Comparison of ENCODE assay signal across 12 cellular contexts in genomic region chr3:14915636-14916222, GRCh38. TPM values are rescaled to one million over a fixed set of nuclear protein-coding genes. Genes with fewer than 3 reads are reported as not detected.
DNase-seq lines count a peak whose midpoint lies in the region; ATAC-seq, FAIRE-seq and TF ChIP-seq lines count a peak whose summit lies in the region.
"Had no signal": no experiment of that assay in that cellular context is flagged by ENCODE, and none has a peak within 500 bp of the region (broad histone marks: within the 10 kb centered on the region; RNA-seq: fewer than 3 reads in every experiment).

No MANE protein-coding gene starts in this region.

- no peak overlapping the region for H2AFZ ChIP-seq in neural cell (ENCODE audit: low read depth, low read length)
- H2AFZ ChIP-seq: PC-9 had no signal

- no peak for TF ChIP-seq POLR2A in sigmoid colon (IDR thresholded peaks at IDR 0.05)

- H3K9me3 ChIP-seq in neural cell (ENCODE audit: low read length) = no peaks in the 10 kb centered on the region
- no peaks in the 10 kb centered on the region for H3K9me3 ChIP-seq in sigmoid colon
- H3K9me3 ChIP-seq: adrenal gland, thoracic aorta had no signal

- TF ChIP-seq EP300 in neural cell (conservative IDR thresholded peaks at IDR 0.05; ENCODE audit: poor library complexity, severe bottlenecking) (no peak), sigmoid colon (IDR thresholded peaks at IDR 0.05) (no peak)

- no peaks in the 10 kb centered on the region for H3K79me2 ChIP-seq in neural cell (replicated peaks; ENCODE audit: insufficient read depth, low read length)

- no peak overlapping the region for H3K27ac ChIP-seq in neural cell (ENCODE audit: low read length)
- no peak overlapping the region for H3K27ac ChIP-seq in sigmoid colon
- H3K27ac ChIP-seq: adrenal gland, PC-9, thoracic aorta had no signal

- TF ChIP-seq RAD21 in neural cell (conservative IDR thresholded peaks at IDR 0.05) = peak; percentile 52

- H4K20me1 ChIP-seq in neural cell (ENCODE audit: insufficient read depth) = no peaks in the 10 kb centered on the region

- no peak overlapping the region for H3K4me2 ChIP-seq in neural cell (ENCODE audit: low read length)
- H3K4me2 ChIP-seq: PC-9 had no signal

- DNase-seq in GM10266 (ENCODE audit: extremely low spot score) (no peak), LNCaP clone FGC (ENCODE audit: low read depth) (no peak), bronchial epithelial cell (ENCODE audit: low read depth) (peak; percentile 5), sigmoid colon (no peak), HT-29 (ENCODE audit: low spot score) (no peak)
- DNase-seq in stimulated activated CD4-positive, alpha-beta T cell treated with anti-CD3 and anti-CD28 coated beads, Interleukin-15, amount 100 ng/mL, for 24 hours = no peak
- DNase-seq: PC-9 had no signal

- intact Hi-C loops in sigmoid colon (cut with DNase I) = no loop called here

- TF ChIP-seq CTCF in GM10266 (IDR thresholded peaks at IDR 0.05; ENCODE audit: control insufficient read depth, insufficient read depth, low read depth, missing control alignments) (peak; percentile 26), LNCaP clone FGC (IDR thresholded peaks at IDR 0.05; ENCODE audit: control insufficient read depth, extremely low read depth, insufficient read depth) (0 out of 2 replicates have a peak, but pooled peaks have one; percentile 29), bronchial epithelial cell (IDR thresholded peaks at IDR 0.05; ENCODE audit: insufficient read depth, low read length, severe bottlenecking) (peak; percentile 34), neural cell (IDR thresholded peaks at IDR 0.05; ENCODE audit: poor library complexity, severe bottlenecking) (peak; percentile 32), sigmoid colon (IDR thresholded peaks at IDR 0.05) (no peak)

- no peak overlapping the region for H3K4me3 ChIP-seq in LNCaP clone FGC (ENCODE audit: low read depth, low read length)
- no peak overlapping the region for H3K4me3 ChIP-seq in bronchial epithelial cell (ENCODE audit: low read depth, low read length)
- H3K4me3 ChIP-seq in neural cell (ENCODE audit: low read length) = no peak overlapping the region
- no peak overlapping the region for H3K4me3 ChIP-seq in sigmoid colon
- H3K4me3 ChIP-seq: adrenal gland, PC-9, thoracic aorta had no signal

- no peak overlapping the region for H3K9ac ChIP-seq in neural cell (ENCODE audit: low read length)

- H3K36me3 ChIP-seq in bronchial epithelial cell (ENCODE audit: control insufficient read depth, insufficient read depth, low read length) (no peaks in the 10 kb centered on the region), neural cell (ENCODE audit: insufficient read depth, low read length) (no peaks in the 10 kb centered on the region), sigmoid colon (no peaks in the 10 kb centered on the region)
- H3K36me3 ChIP-seq: adrenal gland, thoracic aorta had no signal

- no peaks in the 10 kb centered on the region for H3F3A ChIP-seq in neural cell (ENCODE audit: insufficient read depth, low read length, poor library complexity, severe bottlenecking)

- 79 to 91% methylated on average over 3 of the region's 3 CpGs for WGBS in sigmoid colon, 2 donors

- peak; percentile 98 for FAIRE-seq in bronchial epithelial cell (lab: Jason Lieb, UNC)
- FAIRE-seq: G401.6 had no signal

- H3K9me2 ChIP-seq in neural cell (ENCODE audit: insufficient read depth, low read length) = no peaks in the 10 kb centered on the region

- no peak for ATAC-seq in GM21576 (IDR thresholded peaks at IDR 0.05; ENCODE audit: unreplicated experiment)

- H3K27me3 ChIP-seq in bronchial epithelial cell (ENCODE audit: control insufficient read depth, insufficient read depth, low read length) = no peaks in the 10 kb centered on the region
- no peaks in the 10 kb centered on the region for H3K27me3 ChIP-seq in neural cell (ENCODE audit: insufficient read depth, low read depth, low read length)
- no peaks in the 10 kb centered on the region for H3K27me3 ChIP-seq in sigmoid colon
- H3K27me3 ChIP-seq: adrenal gland had no signal

- H3K4me1 ChIP-seq in sigmoid colon = peaks cover 0 to under 1% (median 0%) of the 10 kb centered on the region in 4 donors

TF ChIP-seq in neural cell, 6 proteins besides CTCF, POLR2A, EP300 and RAD21:
- TF ChIP-seq SMC3 (conservative IDR thresholded peaks at IDR 0.05; ENCODE audit: poor library complexity) (peak; percentile 52), TAF1 (IDR thresholded peaks at IDR 0.05; ENCODE audit: low read depth) (no peak)

RNA-seq across cellular contexts. Expression of gene NR2C2, which starts 31.7 kb away (rescaled TPM):
- total RNA-seq in bronchial epithelial cell (15.0 and 16.1 TPM in 2 replicates), sigmoid colon (10 to 100 TPM; 34.2 to 68.4 (median 35.4) TPM)
- polyA plus RNA-seq in neural cell (37.5 and 40.4 TPM in 2 replicates), sigmoid colon (10 to 100 TPM in 1 of 3 donors, 1 to 10 TPM in 2; 3.6 to 14.1 (median 6.0) TPM)
- 74.0 and 99.9 TPM in 2 replicates for polyA minus RNA-seq in neural cell
- total RNA-seq in HT-29 (2014; rRNA removed; shearing (Covaris generic)) = 14.1 and 18.0 TPM in 2 replicates

Comparison
In these comparisons a context has a peak if more than half of its experiments do, and no peak if none do; other contexts are left out.
1. CTCF ChIP-seq: peak in GM10266 (single experiment), LNCaP clone FGC (single experiment), bronchial epithelial cell (single experiment) and neural cell (single experiment); none in sigmoid colon (0 of 4).